In genomic region chr17:82590881-82591539, GRCh38 we compare ENCODE assay signal across 9 cellular contexts. TPM values are rescaled to one million over a fixed set of nuclear protein-coding genes. Genes with fewer than 3 reads are reported as not detected.
DNase-seq lines count a peak whose midpoint lies in the region; ATAC-seq and TF ChIP-seq lines count a peak whose summit lies in the region.
"Had no signal": no experiment of that assay in that cellular context is flagged by ENCODE, and none has a peak within 500 bp of the region (broad histone marks: within the 10 kb centered on the region; RNA-seq: fewer than 3 reads in every experiment).

No MANE protein-coding gene starts in this region.

- no peaks in the 10 kb centered on the region for H3K27me3 Mint-ChIP-seq in natural killer cell treated with Interleukin-12 subunit alpha and Interleukin-12 subunit beta and Interleukin-15 and Interleukin-18, amount 100 ng/mL, for 72 hours

- H3K9me3 Mint-ChIP-seq in natural killer cell treated with Interleukin-12 subunit alpha and Interleukin-12 subunit beta and Interleukin-15 and Interleukin-18, amount 100 ng/mL, for 72 hours, result no peaks in the 10 kb centered on the region

- peaks cover 31% of the 10 kb centered on the region in 2 donors for H3K4me1 Mint-ChIP-seq in natural killer cell treated with Interleukin-12 subunit alpha and Interleukin-12 subunit beta and Interleukin-15 and Interleukin-18, amount 100 ng/mL, for 72 hours (ENCODE audit: low read depth in 2 of 2)

- peak overlapping the region; percentile 48 for H3K27ac ChIP-seq in cardiac muscle cell
- peak overlapping the region; percentile 34 for H3K27ac ChIP-seq in effector memory CD4-positive, alpha-beta T cell (ENCODE audit: insufficient read depth, low read length, poor library complexity, severe bottlenecking)

- ATAC-seq in Right ventricle myocardium superior (ENCODE audit: poor library complexity), result no peak
- ATAC-seq in natural killer cell treated with Interleukin-12 subunit alpha and Interleukin-12 subunit beta and Interleukin-15 and Interleukin-18, amount 100 ng/mL, for 72 hours, result peak in 1 of 2 donors; percentile 22
- no peak for ATAC-seq in HG02970 (IDR thresholded peaks at IDR 0.05; ENCODE audit: low FRiP score, unreplicated experiment)
- ATAC-seq in HG02610 (IDR thresholded peaks at IDR 0.05; ENCODE audit: unreplicated experiment), result no peak

- H3K9me3 ChIP-seq in cardiac muscle cell (ENCODE audit: low read depth), result no peaks in the 10 kb centered on the region
- no peaks in the 10 kb centered on the region for H3K9me3 ChIP-seq in effector memory CD4-positive, alpha-beta T cell (ENCODE audit: control insufficient read depth, low read length)

- no peak overlapping the region for H3K4me3 ChIP-seq in cardiac muscle cell
- no peak overlapping the region for H3K4me3 ChIP-seq in effector memory CD4-positive, alpha-beta T cell (ENCODE audit: insufficient read depth, low read depth, low read length, poor library complexity, severe bottlenecking)

- H3K36me3 Mint-ChIP-seq in natural killer cell treated with Interleukin-12 subunit alpha and Interleukin-12 subunit beta and Interleukin-15 and Interleukin-18, amount 100 ng/mL, for 72 hours, result peaks cover 6% of the 10 kb centered on the region

- peak overlapping the region; percentile 90 to 91 for H3K27ac Mint-ChIP-seq in natural killer cell treated with Interleukin-12 subunit alpha and Interleukin-12 subunit beta and Interleukin-15 and Interleukin-18, amount 100 ng/mL, for 72 hours

- H3K4me3 Mint-ChIP-seq in natural killer cell treated with Interleukin-12 subunit alpha and Interleukin-12 subunit beta and Interleukin-15 and Interleukin-18, amount 100 ng/mL, for 72 hours, result no peak overlapping the region

- no peak for DNase-seq in cardiac muscle cell (ENCODE audit: low read depth in 1 of 2, low spot score in 1 of 2)
- DNase-seq in Right ventricle myocardium superior, result no peak
- DNase-seq in effector memory CD4-positive, alpha-beta T cell, result no peak
- no peak for DNase-seq in natural killer cell treated with Interleukin-12 subunit alpha and Interleukin-12 subunit beta and Interleukin-15 and Interleukin-18, amount 100 ng/mL, for 72 hours (ENCODE audit: low spot score)
- no peak for DNase-seq in NCI-H1417 (lab: John Stamatoyannopoulos, UW)
- no peak for DNase-seq in COR-L47 (lab: John Stamatoyannopoulos, UW)
- DNase-seq: NCI-H526 treated with DMSO at 0.1 percent for 48 hours had no signal

- H3K27me3 ChIP-seq in cardiac muscle cell, result no peaks in the 10 kb centered on the region
- H3K27me3 ChIP-seq in effector memory CD4-positive, alpha-beta T cell (replicated peaks; ENCODE audit: control insufficient read depth, insufficient read depth, low read length, poor library complexity, severe bottlenecking), result no peaks in the 10 kb centered on the region

- peaks cover 18% of the 10 kb centered on the region for H3K4me1 ChIP-seq in cardiac muscle cell (ENCODE audit: low read depth)
- peaks cover 19% of the 10 kb centered on the region for H3K4me1 ChIP-seq in effector memory CD4-positive, alpha-beta T cell (ENCODE audit: control insufficient read depth, insufficient read depth, low read length, poor library complexity, severe bottlenecking)

- TF ChIP-seq CTCF in cardiac muscle cell (IDR thresholded peaks at IDR 0.05; ENCODE audit: low read depth, low read length), result no peak

- intact Hi-C loops in Right ventricle myocardium superior (cut with DNase I), result no loop called here

- peaks cover 14% of the 10 kb centered on the region for H3K36me3 ChIP-seq in cardiac muscle cell
- H3K36me3 ChIP-seq in effector memory CD4-positive, alpha-beta T cell (ENCODE audit: control insufficient read depth, insufficient read depth, low read length), result peaks cover 11% of the 10 kb centered on the region

RNA-seq across cellular contexts. Expression of gene WDR45B, which starts 57.2 kb away (rescaled TPM):
- total RNA-seq in cardiac muscle cell (83.2 and 111 TPM in 2 replicates), Right ventricle myocardium superior (34.3 TPM)
- 99.5 and 105 TPM in 2 replicates for polyA plus RNA-seq in cardiac muscle cell
- total RNA-seq in natural killer cell treated with Interleukin-12 subunit alpha and Interleukin-12 subunit beta and Interleukin-15 and Interleukin-18, amount 100 ng/mL, for 72 hours, result 10 to 100 TPM; 68.0 to 75.7 TPM
